ENCODE assay signal across 1 cellular context in genomic region chr17:1752425-1752941, GRCh38.
TF ChIP-seq lines count a peak whose summit lies in the region.

No MANE protein-coding gene starts in this region.

TF ChIP-seq in A549, 52 proteins besides CTCF, POLR2A, EP300 and RAD21 (continued from another document):
- TF ChIP-seq HDAC2 (IDR thresholded peaks at IDR 0.05) (no peak), JUN (IDR thresholded peaks at IDR 0.05) (no peak), RNF2 (IDR thresholded peaks at IDR 0.05; ENCODE audit: borderline replicate concordance, low read depth) (no peak), KDM5A (IDR thresholded peaks at IDR 0.05) (no peak), REST (IDR thresholded peaks at IDR 0.05) (no peak), EHF (CRISPR knock-in tag; IDR thresholded peaks at IDR 0.05) (0 out of 2 replicates have a peak, but pooled peaks have one; percentile 31), FOSB (CRISPR knock-in tag; IDR thresholded peaks at IDR 0.05) (no peak), E2F6 (IDR thresholded peaks at IDR 0.05; ENCODE audit: borderline replicate concordance, low read depth) (peak; percentile 57; the same call in 1 of the 2 replicates), HOXB5 (CRISPR knock-in tag; IDR thresholded peaks at IDR 0.05) (0 out of 2 replicates have a peak, but pooled peaks have one; percentile 13)
- TF ChIP-seq, protein P1, sequence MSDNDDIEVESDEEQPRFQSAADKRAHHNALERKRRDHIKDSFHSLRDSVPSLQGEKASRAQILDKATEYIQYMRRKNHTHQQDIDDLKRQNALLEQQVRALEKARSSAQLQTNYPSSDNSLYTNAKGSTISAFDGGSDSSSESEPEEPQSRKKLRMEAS (IDR thresholded peaks at IDR 0.05), result peak; percentile 76
TF ChIP-seq in A549: peak in this region for 4.
